In the genomic region with DNA sequence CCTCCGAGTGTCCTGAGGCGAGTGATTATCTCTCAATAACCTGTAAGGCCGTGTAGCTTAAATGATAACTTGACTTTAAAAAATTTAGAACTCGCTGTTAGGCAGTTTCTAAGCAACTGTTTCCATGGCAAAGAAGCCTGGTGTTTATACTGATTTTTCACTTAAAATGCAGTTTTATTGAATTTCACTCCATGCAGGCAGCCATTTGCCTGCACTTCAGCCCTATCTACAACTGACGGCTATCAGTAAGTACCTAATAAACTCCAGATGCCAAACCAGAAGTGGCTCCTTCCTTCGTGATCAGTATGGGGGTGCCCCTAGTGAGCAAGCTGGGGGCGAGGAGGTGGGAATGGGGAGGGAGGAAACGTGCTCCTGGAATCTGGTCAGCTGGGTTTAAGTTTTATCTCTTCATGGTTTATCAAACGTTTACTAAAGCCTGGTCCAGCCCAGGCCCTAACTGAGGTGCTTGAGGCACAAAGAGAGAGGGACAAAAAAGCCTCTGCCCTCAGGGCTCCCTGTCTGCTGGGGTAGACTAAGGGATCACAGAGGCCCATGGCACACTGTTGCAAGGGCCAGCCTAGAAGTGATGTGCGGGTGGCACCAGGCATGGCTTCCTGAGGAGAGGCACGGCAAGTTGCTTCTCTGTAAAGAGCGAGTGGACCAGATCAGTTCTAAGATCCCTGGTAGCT, we compare ENCODE assay signal across 14 cellular contexts. TPM values are rescaled to one million over a fixed set of nuclear protein-coding genes. Genes with fewer than 3 reads are reported as not detected.
A peak's percentile ranks its signal among the peaks of the same experiment; 100 is the strongest.
DNase-seq lines count a peak whose midpoint lies in the region; ATAC-seq and TF ChIP-seq lines count a peak whose summit lies in the region.
"Had no signal": no experiment of that assay in that cellular context is flagged by ENCODE, and none has a peak within 500 bp of the region (broad histone marks: within the 10 kb centered on the region; RNA-seq: fewer than 3 reads in every experiment).

No MANE protein-coding gene starts in this region.

- H3K4me3 Mint-ChIP-seq in activated CD8-positive, alpha-beta T cell treated with anti-CD3 and anti-CD28 coated beads for 36 hours: no peak overlapping the region
- H3K4me3 Mint-ChIP-seq: GM23338 had no signal

- TF ChIP-seq EP300 in neural cell (conservative IDR thresholded peaks at IDR 0.05; ENCODE audit: poor library complexity, severe bottlenecking): no peak

- no peaks in the 10 kb centered on the region for H3K9me2 ChIP-seq in neural cell (ENCODE audit: insufficient read depth, low read length)

- H3K4me2 ChIP-seq in neural cell (ENCODE audit: low read length): peak overlapping the region; percentile 25
- H3K4me2 ChIP-seq: GM23338 had no signal

- no peak for TF ChIP-seq POLR2A in esophagus squamous epithelium (IDR thresholded peaks at IDR 0.05)

- no peak overlapping the region for H3K27ac Mint-ChIP-seq in activated CD8-positive, alpha-beta T cell treated with anti-CD3 and anti-CD28 coated beads for 36 hours
- H3K27ac Mint-ChIP-seq: activated T-helper 2 cell treated with anti-CD3 and anti-CD28 coated beads, Interferon-gamma antibody, Interleukin-2, Interleukin-4, amounts not matched to agents 10 μg/mL and 5 μg/mL and 100 μg/mL, durations not matched to agents 14 hours and 24 hours and 36 hours; GM23338 had no signal

- H3F3A ChIP-seq in neural cell (ENCODE audit: insufficient read depth, low read length, poor library complexity, severe bottlenecking): no peaks in the 10 kb centered on the region

- TF ChIP-seq RAD21 in neural cell (conservative IDR thresholded peaks at IDR 0.05): no peak

- H3K4me1 ChIP-seq in left ventricle myocardium inferior (peaks cover 95% of the 10 kb centered on the region), esophagus squamous epithelium (peaks cover 0 to 70% (median 33%) of the 10 kb centered on the region in 3 donors), aorta (ENCODE audit: control insufficient read depth in 1 of 2, insufficient read depth in 2 of 2, low read length in 2 of 2) (peaks cover 0 to 6% of the 10 kb centered on the region in 2 donors)
- H3K4me1 ChIP-seq: uterus had no signal

- H3K4me1 Mint-ChIP-seq in activated CD8-positive, alpha-beta T cell treated with anti-CD3 and anti-CD28 coated beads for 36 hours (ENCODE audit: low read depth): peaks cover 16% of the 10 kb centered on the region

- CTCF ChIA-PET in activated CD8-positive, alpha-beta T cell treated with anti-CD3 and anti-CD28 coated beads for 36 hours (lab: Charles Lee): interaction anchor here (1.0 to 1.6 kb wide), 2 partner anchors 8 to 86 kb away, joined by 3 read pairs; no protein-coding TSS in a partner anchor

- no peaks in the 10 kb centered on the region for H3K9me3 ChIP-seq in left ventricle myocardium inferior (replicated peaks)
- no peaks in the 10 kb centered on the region for H3K9me3 ChIP-seq in esophagus squamous epithelium
- H3K9me3 ChIP-seq in neural cell (ENCODE audit: low read length): no peaks in the 10 kb centered on the region
- H3K9me3 ChIP-seq in aorta (ENCODE audit: control insufficient read depth, low read length): no peaks in the 10 kb centered on the region
- H3K9me3 ChIP-seq: uterus had no signal

- H3K36me3 ChIP-seq in left ventricle myocardium inferior (peaks cover 13% of the 10 kb centered on the region), esophagus squamous epithelium (peaks cover 0 to 49% (median 0%) of the 10 kb centered on the region in 3 donors), neural cell (ENCODE audit: insufficient read depth, low read length) (no peaks in the 10 kb centered on the region), aorta (ENCODE audit: control insufficient read depth in 1 of 2, insufficient read depth in 2 of 2, low read length in 1 of 2) (peaks cover 0 to 2% of the 10 kb centered on the region in 2 donors)
- H3K36me3 ChIP-seq: uterus had no signal

- no peak overlapping the region for H2AFZ ChIP-seq in neural cell (ENCODE audit: low read depth, low read length)
- H2AFZ ChIP-seq: GM23338 had no signal

- ATAC-seq in left ventricle myocardium superior (no peak), aorta (ENCODE audit: low FRiP score) (no peak)
- ATAC-seq in activated CD8-positive, alpha-beta T cell treated with anti-CD3 and anti-CD28 coated beads for 36 hours: no peak
- ATAC-seq: GM23338 had no signal

- 77 to 85% methylated on average over 7 to 9 of the region's 12 CpGs for WGBS in esophagus squamous epithelium, 2 donors
- WGBS in aorta, 2 donors: 56 to 62% methylated on average over 12 of the region's 12 CpGs

- H3K27me3 ChIP-seq in left ventricle myocardium inferior (ENCODE audit: low read depth): no peaks in the 10 kb centered on the region
- H3K27me3 ChIP-seq in esophagus squamous epithelium: no peaks in the 10 kb centered on the region
- no peaks in the 10 kb centered on the region for H3K27me3 ChIP-seq in neural cell (ENCODE audit: insufficient read depth, low read depth, low read length)
- H3K27me3 ChIP-seq in aorta (ENCODE audit: control insufficient read depth in 1 of 2, insufficient read depth in 2 of 2, low read length in 1 of 2): no peaks in the 10 kb centered on the region
- H3K27me3 ChIP-seq: uterus had no signal

- peak overlapping the region; percentile 91 for H3K27ac ChIP-seq in left ventricle myocardium inferior (replicated peaks)
- peak overlapping the region; percentile 14 to 73 (median 56) for H3K27ac ChIP-seq in esophagus squamous epithelium
- H3K27ac ChIP-seq in neural cell (ENCODE audit: low read length): peak overlapping the region; percentile 14
- H3K27ac ChIP-seq in aorta (ENCODE audit: low read depth in 1 of 2, low read length in 2 of 2): peak overlapping the region; percentile 74 to 92
- H3K27ac ChIP-seq: uterus had no signal

- no peaks in the 10 kb centered on the region for H3K9me3 Mint-ChIP-seq in activated CD8-positive, alpha-beta T cell treated with anti-CD3 and anti-CD28 coated beads for 36 hours
- H3K9me3 Mint-ChIP-seq: activated T-helper 2 cell treated with anti-CD3 and anti-CD28 coated beads, Interferon-gamma antibody, Interleukin-2, Interleukin-4, amounts not matched to agents 10 μg/mL and 5 μg/mL and 100 μg/mL, durations not matched to agents 14 hours and 24 hours and 36 hours; GM23338 had no signal

- H3K4me3 ChIP-seq in left ventricle myocardium inferior (no peak overlapping the region), esophagus squamous epithelium (no peak overlapping the region), neural cell (ENCODE audit: low read length) (peak overlapping the region; percentile 24), aorta (ENCODE audit: low read length in 2 of 2) (no peak overlapping the region)
- H3K4me3 ChIP-seq: GM23338, uterus had no signal

- H4K20me1 ChIP-seq in neural cell (ENCODE audit: insufficient read depth): no peaks in the 10 kb centered on the region

- no peaks in the 10 kb centered on the region for H3K79me2 ChIP-seq in neural cell (replicated peaks; ENCODE audit: insufficient read depth, low read length)

- no peak for DNase-seq in left ventricle myocardium inferior
- no peak for DNase-seq in left ventricle myocardium superior
- no peak for DNase-seq in esophagus squamous epithelium (lab: John Stamatoyannopoulos, UW)
- DNase-seq in aorta: no peak
- no peak for DNase-seq in A172 (ENCODE audit: low spot score)
- DNase-seq in activated CD8-positive, alpha-beta T cell treated with anti-CD3 and anti-CD28 coated beads for 36 hours: no peak
- DNase-seq in HPDE6-E6E7 (ENCODE audit: extremely low spot score): no peak
- DNase-seq: activated CD4-positive, CD25-positive, alpha-beta regulatory T cell treated with anti-CD3 and anti-CD28 coated beads, Interleukin-2, amount 50 U/mL, for 72 hours; DND-41; NK-92 treated with Interleukin-12 subunit alpha and Interleukin-12 subunit beta, amount 100 ng/mL, for 24 hours had no signal

- POLR2A ChIA-PET in activated CD8-positive, alpha-beta T cell treated with anti-CD3 and anti-CD28 coated beads for 36 hours (lab: Charles Lee): no interaction called here

- no peak for TF ChIP-seq CTCF in left ventricle myocardium inferior (IDR thresholded peaks at IDR 0.05; ENCODE audit: borderline replicate concordance)
- no peak for TF ChIP-seq CTCF in esophagus squamous epithelium (IDR thresholded peaks at IDR 0.05)
- no peak for TF ChIP-seq CTCF in neural cell (IDR thresholded peaks at IDR 0.05; ENCODE audit: poor library complexity, severe bottlenecking)
- no peak for TF ChIP-seq CTCF in activated CD8-positive, alpha-beta T cell treated with anti-CD3 and anti-CD28 coated beads for 36 hours (IDR thresholded peaks at IDR 0.05)

- intact Hi-C loops in left ventricle myocardium inferior (cut with micrococcal nuclease): no loop called here
- intact Hi-C loops in left ventricle myocardium superior (cut with micrococcal nuclease): no loop called here
- intact Hi-C loops in esophagus squamous epithelium (cut with DNase I): no loop called here
- intact Hi-C loops in aorta (cut with DNase I): no loop called here
- intact Hi-C loops in activated CD8-positive, alpha-beta T cell treated with anti-CD3 and anti-CD28 coated beads for 36 hours (cut with micrococcal nuclease): no loop called here

- peaks cover 30% of the 10 kb centered on the region for H3K36me3 Mint-ChIP-seq in activated CD8-positive, alpha-beta T cell treated with anti-CD3 and anti-CD28 coated beads for 36 hours (ENCODE audit: low read depth)

- no peak overlapping the region for H3K9ac ChIP-seq in neural cell (ENCODE audit: low read length)

- no peaks in the 10 kb centered on the region for H3K27me3 Mint-ChIP-seq in activated CD8-positive, alpha-beta T cell treated with anti-CD3 and anti-CD28 coated beads for 36 hours

TF ChIP-seq in neural cell, 6 proteins besides CTCF, POLR2A, EP300 and RAD21 (continues in another document):
- TF ChIP-seq TAF1 (IDR thresholded peaks at IDR 0.05; ENCODE audit: low read depth) (no peak), MXI1 (conservative IDR thresholded peaks at IDR 0.05; ENCODE audit: poor library complexity, severe bottlenecking) (no peak), EZH2 (IDR thresholded peaks at IDR 0.05; ENCODE audit: borderline replicate concordance, insufficient read depth, low read length, poor library complexity, severe bottlenecking) (no peak)

RNA-seq across cellular contexts. Expression of gene TTI1, which starts 45.5 kb away (rescaled TPM):
- total RNA-seq in left ventricle myocardium inferior (12.1 TPM), left ventricle myocardium superior (12.5 TPM), esophagus squamous epithelium (10 to 100 TPM in 3 of 4 donors, 1 to 10 TPM in 1; 5.1 to 14.7 (median 10.5) TPM), aorta (10 to 100 TPM; 11.8 to 15.1 TPM)
- polyA plus RNA-seq in neural cell (17.5 and 20.0 TPM in 2 replicates), aorta (1 to 10 TPM; 2.3 to 4.5 TPM)
- polyA minus RNA-seq in neural cell: 39.4 and 42.9 TPM in 2 replicates
- 22.3 and 23.1 TPM in 2 replicates for total RNA-seq in A172 (2014; rRNA removed; shearing (Covaris generic))
- 10 to 100 TPM; 34.1 to 39.7 TPM for total RNA-seq in activated CD8-positive, alpha-beta T cell treated with anti-CD3 and anti-CD28 coated beads for 36 hours

RNA-seq across cellular contexts. Expression of gene RPRD1B, which starts 45.8 kb away (rescaled TPM):
- total RNA-seq in left ventricle myocardium inferior (58.9 TPM), left ventricle myocardium superior (65.3 TPM), esophagus squamous epithelium (10 to 100 TPM; 15.2 to 25.9 (median 23.6) TPM), aorta (10 to 100 TPM; 33.9 to 43.5 TPM)
- polyA plus RNA-seq in neural cell (22.1 and 23.4 TPM in 2 replicates), aorta (1 to 10 TPM; 6.9 to 9.8 TPM)
- 50.9 and 55.3 TPM in 2 replicates for polyA minus RNA-seq in neural cell
- 13.5 and 17.9 TPM in 2 replicates for total RNA-seq in A172 (2014; rRNA removed; shearing (Covaris generic))
- total RNA-seq in activated CD8-positive, alpha-beta T cell treated with anti-CD3 and anti-CD28 coated beads for 36 hours: 10 to 100 TPM; 29.1 to 29.3 TPM

Comparison
In these comparisons a context has a peak if more than half of its experiments do, and no peak if none do; other contexts are left out.
1. H3K27ac ChIP-seq: peak in every context shown above with its lines; median percentile 91 in left ventricle myocardium inferior; 83 in aorta; 56 in esophagus squamous epithelium; 14 in neural cell.